Comparison of ENCODE assay signal across 8 cellular contexts in genomic region chr6:2245954-2246863, GRCh38. TPM values are rescaled to one million over a fixed set of nuclear protein-coding genes. Genes with fewer than 3 reads are reported as not detected.
DNase-seq lines count a peak whose midpoint lies in the region; ATAC-seq and TF ChIP-seq lines count a peak whose summit lies in the region.

No MANE protein-coding gene starts in this region.

- H2BK12ac ChIP-seq in neuronal stem cell (ENCODE audit: low read length) = no peak overlapping the region

- no peak overlapping the region for H4K8ac ChIP-seq in neuronal stem cell (ENCODE audit: low read depth, low read length)

- no peak overlapping the region for H3K9ac ChIP-seq in neuronal stem cell (ENCODE audit: low read depth, low read length, poor library complexity)

- peaks cover 56% of the 10 kb centered on the region for H3K4me1 Mint-ChIP-seq in activated T-helper 2 cell treated with anti-CD3 and anti-CD28 coated beads, Interferon-gamma antibody, Interleukin-2, Interleukin-4, amounts not matched to agents 10 μg/mL and 5 μg/mL and 100 μg/mL, durations not matched to agents 14 hours and 24 hours and 36 hours (ENCODE audit: low read depth)

- no peak overlapping the region for H2BK5ac ChIP-seq in neuronal stem cell (ENCODE audit: low read length)

- no peak overlapping the region for H2AK5ac ChIP-seq in neuronal stem cell (ENCODE audit: low read depth, low read length)

- intact Hi-C loops in activated T-helper 2 cell treated with anti-CD3 and anti-CD28 coated beads, Interferon-gamma antibody, Interleukin-2, Interleukin-4, amounts not matched to agents 10 μg/mL and 5 μg/mL and 100 μg/mL, durations not matched to agents 14 hours and 24 hours and 36 hours (cut with micrococcal nuclease) = loop anchor here (2.0 to 10.0 kb wide), 3 partner anchors 135 to 519 kb away; partner anchors contain the start of gene WRNIP1
- intact Hi-C loops in upper lobe of right lung (cut with DNase I) = no loop called here

- H3K18ac ChIP-seq in neuronal stem cell (ENCODE audit: low read length) = peak overlapping the region; percentile 94

- H3K4ac ChIP-seq in neuronal stem cell (ENCODE audit: low read length) = no peak overlapping the region

- no CpG with 5 or more reads among the region's 26 CpGs for WGBS in neuronal stem cell (ENCODE audit: extremely low coverage in 2 of 2, insufficient read length in 2 of 2, insufficient replicate concordance in 1 of 2), 2 donors

- H3K27me3 ChIP-seq in neuronal stem cell (ENCODE audit: control insufficient read depth in 3 of 3, insufficient read depth in 3 of 3, low read depth in 1 of 3, low read length in 3 of 3) (peaks cover 0 to 8% (median 2%) of the 10 kb centered on the region in 3 experiments), upper lobe of right lung (no peaks in the 10 kb centered on the region)

- H3K23ac ChIP-seq in neuronal stem cell (ENCODE audit: low read depth, low read length, poor library complexity) = peak overlapping the region; percentile 89

- H3K36me3 ChIP-seq in neuronal stem cell (replicated peaks in 1 of 2; ENCODE audit: control insufficient read depth in 2 of 2, insufficient read depth in 2 of 2, low read length in 2 of 2) (peaks cover 0 to 5% of the 10 kb centered on the region in 2 donors), upper lobe of right lung (no peaks in the 10 kb centered on the region)

- no peak overlapping the region for H2BK120ac ChIP-seq in neuronal stem cell (ENCODE audit: low read depth, low read length)

- H2BK15ac ChIP-seq in neuronal stem cell (ENCODE audit: low read length) = no peak overlapping the region

- H2AFZ ChIP-seq in neuronal stem cell (ENCODE audit: low read length) = peak overlapping the region; percentile 100

- H3K27ac ChIP-seq in neuronal stem cell (replicated peaks; ENCODE audit: low read length) = no peak overlapping the region
- H3K27ac ChIP-seq in upper lobe of right lung = peak overlapping the region; percentile 93

- no peak for TF ChIP-seq CTCF in AG10803 (conservative IDR thresholded peaks at IDR 0.05; ENCODE audit: low read length)
- TF ChIP-seq CTCF in foreskin fibroblast (IDR thresholded peaks at IDR 0.05; ENCODE audit: low read depth, low read length) = no peak
- no peak for TF ChIP-seq CTCF in upper lobe of right lung (IDR thresholded peaks at IDR 0.05)

- H3K4me3 Mint-ChIP-seq in activated T-helper 2 cell treated with anti-CD3 and anti-CD28 coated beads, Interferon-gamma antibody, Interleukin-2, Interleukin-4, amounts not matched to agents 10 μg/mL and 5 μg/mL and 100 μg/mL, durations not matched to agents 14 hours and 24 hours and 36 hours (ENCODE audit: low read depth) = peak overlapping the region; percentile 90

- no peak overlapping the region for H3K14ac ChIP-seq in neuronal stem cell (ENCODE audit: low read length)

- H3K4me2 ChIP-seq in neuronal stem cell (ENCODE audit: insufficient read depth, low read length, poor library complexity, severe bottlenecking) = peak overlapping the region; percentile 79

- no peaks in the 10 kb centered on the region for H3K27me3 Mint-ChIP-seq in activated T-helper 2 cell treated with anti-CD3 and anti-CD28 coated beads, Interferon-gamma antibody, Interleukin-2, Interleukin-4, amounts not matched to agents 10 μg/mL and 5 μg/mL and 100 μg/mL, durations not matched to agents 14 hours and 24 hours and 36 hours (ENCODE audit: low read depth)

- ATAC-seq in GM19035 (IDR thresholded peaks at IDR 0.05; ENCODE audit: unreplicated experiment) = peak; percentile 18
- peak; percentile 11 for ATAC-seq in HG03442 (IDR thresholded peaks at IDR 0.05; ENCODE audit: unreplicated experiment)
- ATAC-seq in upper lobe of right lung = peak; percentile 47

- H3K4me1 ChIP-seq in neuronal stem cell (ENCODE audit: control insufficient read depth in 2 of 2, insufficient read depth in 1 of 2, low read depth in 1 of 2, low read length in 2 of 2) (peaks cover 2 to 6% of the 10 kb centered on the region in 2 donors), upper lobe of right lung (peaks cover 15% of the 10 kb centered on the region)

- H3K36me3 Mint-ChIP-seq in activated T-helper 2 cell treated with anti-CD3 and anti-CD28 coated beads, Interferon-gamma antibody, Interleukin-2, Interleukin-4, amounts not matched to agents 10 μg/mL and 5 μg/mL and 100 μg/mL, durations not matched to agents 14 hours and 24 hours and 36 hours (ENCODE audit: low read depth) = peaks cover 7% of the 10 kb centered on the region

- peak; percentile 26 for DNase-seq in AG10803 (ENCODE audit: low read depth)
- peak; percentile 62 for DNase-seq in NCI-H82 treated with DMSO at 0.1 percent for 48 hours (lab: John Stamatoyannopoulos, UW; ENCODE audit: unreplicated experiment)
- DNase-seq in activated T-helper 2 cell treated with anti-CD3 and anti-CD28 coated beads, Interferon-gamma antibody, Interleukin-2, Interleukin-4, amounts not matched to agents 10 μg/mL and 5 μg/mL and 100 μg/mL, durations not matched to agents 14 hours and 24 hours and 36 hours (ENCODE audit: low spot score) = peak; percentile 25
- peak; percentile 33 to 75 for DNase-seq in foreskin fibroblast
- no peak for DNase-seq in neuronal stem cell (ENCODE audit: low spot score)
- peak; percentile 78 for DNase-seq in upper lobe of right lung

- no peaks in the 10 kb centered on the region for H3K79me1 ChIP-seq in neuronal stem cell (ENCODE audit: low read depth, low read length)

- H3K9me3 ChIP-seq in neuronal stem cell (replicated peaks in 1 of 2; ENCODE audit: control insufficient read depth in 2 of 2, insufficient read depth in 1 of 2, low read depth in 1 of 2, low read length in 2 of 2) (no peaks in the 10 kb centered on the region), upper lobe of right lung (no peaks in the 10 kb centered on the region)

- H3K4me3 ChIP-seq in AG10803 (ENCODE audit: low read length) (peak overlapping the region; percentile 90), foreskin fibroblast (ENCODE audit: low read depth in 1 of 2, low read length in 2 of 2) (peak overlapping the region; percentile 80 to 96), neuronal stem cell (ENCODE audit: low read length in 2 of 2) (peak overlapping the region; percentile 78 to 80), upper lobe of right lung (peak overlapping the region; percentile 98)

- H3K9me3 Mint-ChIP-seq in activated T-helper 2 cell treated with anti-CD3 and anti-CD28 coated beads, Interferon-gamma antibody, Interleukin-2, Interleukin-4, amounts not matched to agents 10 μg/mL and 5 μg/mL and 100 μg/mL, durations not matched to agents 14 hours and 24 hours and 36 hours = no peaks in the 10 kb centered on the region

- peak overlapping the region; percentile 94 for H3K27ac Mint-ChIP-seq in activated T-helper 2 cell treated with anti-CD3 and anti-CD28 coated beads, Interferon-gamma antibody, Interleukin-2, Interleukin-4, amounts not matched to agents 10 μg/mL and 5 μg/mL and 100 μg/mL, durations not matched to agents 14 hours and 24 hours and 36 hours

- H4K91ac ChIP-seq in neuronal stem cell (ENCODE audit: low read depth, low read length, poor library complexity) = no peak overlapping the region

RNA-seq across cellular contexts. Expression of gene GMDS, which starts 0.8 kb away (rescaled TPM):
- total RNA-seq in activated T-helper 2 cell treated with anti-CD3 and anti-CD28 coated beads, Interferon-gamma antibody, Interleukin-2, Interleukin-4, amounts not matched to agents 10 μg/mL and 5 μg/mL and 100 μg/mL, durations not matched to agents 14 hours and 24 hours and 36 hours = 35.7 and 36.9 TPM in 2 replicates
- 11.6 TPM for polyA plus RNA-seq in neuronal stem cell (2013, experiment 1 of 2)
- 12.4 TPM for polyA plus RNA-seq in neuronal stem cell (2013, experiment 2 of 2)
- total RNA-seq in upper lobe of right lung = 12.2 TPM
